ENCODE assay signal across 15 cellular contexts in genomic region chr11:1306186-1307162, GRCh38. TPM values are rescaled to one million over a fixed set of nuclear protein-coding genes. Genes with fewer than 3 reads are reported as not detected.
A peak's percentile ranks its signal among the peaks of the same experiment; 100 is the strongest.
DNase-seq lines count a peak whose midpoint lies in the region; ATAC-seq and TF ChIP-seq lines count a peak whose summit lies in the region.
"Had no signal": no experiment of that assay in that cellular context is flagged by ENCODE, and none has a peak within 500 bp of the region (broad histone marks: within the 10 kb centered on the region; RNA-seq: fewer than 3 reads in every experiment).

No MANE protein-coding gene starts in this region.

- H3K27ac Mint-ChIP-seq in CD4-positive, alpha-beta T cell: peak overlapping the region; percentile 84
- H3K27ac Mint-ChIP-seq in nephron progenitor cell: peak overlapping the region; percentile 19
- no peak overlapping the region for H3K27ac Mint-ChIP-seq in WTC11

- H3K9ac ChIP-seq in OCI-LY1 (ENCODE audit: low read length) (peak overlapping the region; percentile 40; the same call in 1 of the 2 replicates), endocrine pancreas (ENCODE audit: control insufficient read depth, insufficient read depth, low read length) (peak overlapping the region; percentile 2)
- H3K9ac ChIP-seq: KMS-11 had no signal

- H3K27me3 Mint-ChIP-seq in CD4-positive, alpha-beta T cell: no peaks in the 10 kb centered on the region
- H3K27me3 Mint-ChIP-seq in nephron progenitor cell (ENCODE audit: low read depth, poor library complexity) (peaks cover 8% of the 10 kb centered on the region), WTC11 (ENCODE audit: low read depth) (peaks cover 11% of the 10 kb centered on the region)

- H3K9me3 ChIP-seq in CD4-positive, alpha-beta T cell (ENCODE audit: control insufficient read depth, low read length): no peaks in the 10 kb centered on the region
- H3K9me3 ChIP-seq in OCI-LY1 (ENCODE audit: low read length) (no peaks in the 10 kb centered on the region; the same call in 1 of the 2 replicates), endocrine pancreas (ENCODE audit: control insufficient read depth, low read length) (no peaks in the 10 kb centered on the region)

- H3K36me3 ChIP-seq in OCI-LY1 (ENCODE audit: insufficient read depth, low read length) (peaks cover 4% of the 10 kb centered on the region; the same call in 1 of the 2 replicates), endocrine pancreas (ENCODE audit: control insufficient read depth, insufficient read depth, low read length) (no peaks in the 10 kb centered on the region)

- no peaks in the 10 kb centered on the region for H3K9me2 ChIP-seq in OCI-LY1 (ENCODE audit: low read depth, low read length)

- H3K79me2 ChIP-seq in OCI-LY1 (ENCODE audit: insufficient read depth, low read length): no peaks in the 10 kb centered on the region; the same call in 1 of the 2 replicates

- no peaks in the 10 kb centered on the region for H3K9me3 Mint-ChIP-seq in CD4-positive, alpha-beta T cell
- peaks cover 13% of the 10 kb centered on the region for H3K9me3 Mint-ChIP-seq in nephron progenitor cell
- H3K9me3 Mint-ChIP-seq in WTC11: peaks cover 8% of the 10 kb centered on the region

- H3K4me3 ChIP-seq in OCI-LY1 (ENCODE audit: low read depth, low read length, poor library complexity, severe bottlenecking): peak overlapping the region; percentile 70
- no peak overlapping the region for H3K4me3 ChIP-seq in endocrine pancreas (ENCODE audit: control insufficient read depth, insufficient read depth, low read length)
- H3K4me3 ChIP-seq: lung had no signal

- peaks cover 5% of the 10 kb centered on the region for H3K36me3 Mint-ChIP-seq in CD4-positive, alpha-beta T cell (ENCODE audit: low read depth)
- peaks cover 11% of the 10 kb centered on the region for H3K36me3 Mint-ChIP-seq in nephron progenitor cell (ENCODE audit: low read depth)
- peaks cover 3% of the 10 kb centered on the region; the same call in 1 of the 2 replicates for H3K36me3 Mint-ChIP-seq in WTC11

- H3F3A ChIP-seq in OCI-LY1 (ENCODE audit: insufficient read depth, low read length): no peaks in the 10 kb centered on the region

- no peak for ATAC-seq in CD4-positive, alpha-beta T cell (ENCODE audit: poor library complexity)
- ATAC-seq in WTC11: no peak

- no peaks in the 10 kb centered on the region for H3K27me3 ChIP-seq in CD4-positive, alpha-beta T cell (ENCODE audit: control insufficient read depth, insufficient read depth, low read length)
- H3K27me3 ChIP-seq in OCI-LY1 (ENCODE audit: insufficient read depth, low read length) (no peaks in the 10 kb centered on the region), endocrine pancreas (ENCODE audit: control insufficient read depth, insufficient read depth, low read length) (no peaks in the 10 kb centered on the region)

- peak overlapping the region; percentile 48 for H3K4me3 Mint-ChIP-seq in CD4-positive, alpha-beta T cell
- peak overlapping the region; percentile 38 for H3K4me3 Mint-ChIP-seq in nephron progenitor cell
- no peak overlapping the region for H3K4me3 Mint-ChIP-seq in WTC11

- POLR2A ChIA-PET in CD4-positive, alpha-beta T cell (lab: Charles Lee): no interaction called here
- POLR2A ChIA-PET in HEK293T (lab: Yijun Ruan, JAX) (no interaction called here), WTC11 (lab: Charles Lee) (no interaction called here)

- no peaks in the 10 kb centered on the region for H4K20me1 ChIP-seq in OCI-LY1 (ENCODE audit: insufficient read depth, low read length)

- peaks cover 58% of the 10 kb centered on the region for H3K4me1 Mint-ChIP-seq in CD4-positive, alpha-beta T cell (ENCODE audit: low read depth)
- H3K4me1 Mint-ChIP-seq in nephron progenitor cell (peaks cover 63% of the 10 kb centered on the region), WTC11 (peaks cover 18% of the 10 kb centered on the region)

- H3K4me2 ChIP-seq in OCI-LY1 (ENCODE audit: low read length): peak overlapping the region; percentile 78
- H3K4me2 ChIP-seq: KMS-11 had no signal

- DNase-seq in CD4-positive, alpha-beta T cell: peak in 1 of 10 experiments; percentile 28
- DNase-seq in nephron progenitor cell (no peak), NCI-H774 (lab: John Stamatoyannopoulos, UW) (no peak), NOMO-1 treated with dmso at 0.1 percent for 144 hours (lab: John Stamatoyannopoulos, UW; ENCODE audit: unreplicated experiment) (no peak), HEK293T (ENCODE audit: extremely low spot score) (no peak), WTC11 (ENCODE audit: low spot score) (no peak)
- DNase-seq: activated CD4-positive, alpha-beta T cell treated with anti-CD3 and anti-CD28 coated beads for 48 hours; C1 segment of cervical spinal cord; GF-D8; NCI-H1694 treated with DMSO at 0.1 percent for 48 hours; stimulated activated naive CD4-positive, alpha-beta T cell treated with Interleukin-2 at 50 U/mL for 16 hours had no signal

- CTCF ChIA-PET in CD4-positive, alpha-beta T cell (lab: Charles Lee): interaction anchor here (1.3 kb wide), 1 partner anchor 268 kb away, joined by 5 read pairs; no protein-coding TSS in a partner anchor
- CTCF ChIA-PET in HEK293T (lab: Yijun Ruan, JAX): no interaction called here
- CTCF ChIA-PET in WTC11 (lab: Charles Lee): interaction anchor here (0.5 kb wide), 1 partner anchor 466 kb away, joined by 4 read pairs; no protein-coding TSS in a partner anchor

- H2AFZ ChIP-seq in OCI-LY1 (ENCODE audit: low read length): no peak overlapping the region

- TF ChIP-seq CTCF in CD4-positive, alpha-beta T cell (IDR thresholded peaks at IDR 0.05): no peak
- TF ChIP-seq CTCF in OCI-LY1 (IDR thresholded peaks at IDR 0.05; ENCODE audit: low read length) (no peak), nephron progenitor cell (IDR thresholded peaks at IDR 0.05) (no peak), WTC11 (IDR thresholded peaks at IDR 0.05) (no peak)

- intact Hi-C loops in CD4-positive, alpha-beta T cell (cut with DNase I, micrococcal nuclease): loop anchor here in 1 of 2 experiments (5.0 kb wide), 1 partner anchor 266 kb away; the partner anchor contains the start of gene DUSP8

- peaks cover 41% of the 10 kb centered on the region for H3K4me1 ChIP-seq in OCI-LY1 (ENCODE audit: insufficient read depth, low read length, severe bottlenecking)
- H3K4me1 ChIP-seq in endocrine pancreas (ENCODE audit: control insufficient read depth, insufficient read depth, low read length): no peaks in the 10 kb centered on the region

- H3K27ac ChIP-seq in CD4-positive, alpha-beta T cell (ENCODE audit: low read depth, low read length): no peak overlapping the region
- H3K27ac ChIP-seq in OCI-LY1 (ENCODE audit: low read depth, low read length, poor library complexity, severe bottlenecking): no peak overlapping the region
- H3K27ac ChIP-seq: KMS-11 had no signal

TF ChIP-seq in HEK293T, 16 proteins besides CTCF, POLR2A, EP300 and RAD21:
- TF ChIP-seq SP1 (IDR thresholded peaks at IDR 0.05): no peak
- TF ChIP-seq ELF4 (IDR thresholded peaks at IDR 0.05): no peak
- TF ChIP-seq FOXA1 (IDR thresholded peaks at IDR 0.05): no peak
- no peak for TF ChIP-seq LEF1 (IDR thresholded peaks at IDR 0.05; ENCODE audit: borderline replicate concordance)
- TF ChIP-seq L3MBTL2 (conservative IDR thresholded peaks at IDR 0.05): no peak
- TF ChIP-seq PKNOX1 (IDR thresholded peaks at IDR 0.05): no peak
- TF ChIP-seq ZNF384 (IDR thresholded peaks at IDR 0.05): no peak
- TF ChIP-seq CTBP1 (IDR thresholded peaks at IDR 0.05; ENCODE audit: borderline replicate concordance): no peak
- TF ChIP-seq HDGF (IDR thresholded peaks at IDR 0.05; ENCODE audit: borderline replicate concordance): no peak
- no peak for TF ChIP-seq BHLHE40 (IDR thresholded peaks at IDR 0.05; ENCODE audit: borderline replicate concordance)

TF ChIP-seq in WTC11, 78 proteins besides CTCF, POLR2A, EP300 and RAD21 (continues in another document):
- TF ChIP-seq, protein P1, sequence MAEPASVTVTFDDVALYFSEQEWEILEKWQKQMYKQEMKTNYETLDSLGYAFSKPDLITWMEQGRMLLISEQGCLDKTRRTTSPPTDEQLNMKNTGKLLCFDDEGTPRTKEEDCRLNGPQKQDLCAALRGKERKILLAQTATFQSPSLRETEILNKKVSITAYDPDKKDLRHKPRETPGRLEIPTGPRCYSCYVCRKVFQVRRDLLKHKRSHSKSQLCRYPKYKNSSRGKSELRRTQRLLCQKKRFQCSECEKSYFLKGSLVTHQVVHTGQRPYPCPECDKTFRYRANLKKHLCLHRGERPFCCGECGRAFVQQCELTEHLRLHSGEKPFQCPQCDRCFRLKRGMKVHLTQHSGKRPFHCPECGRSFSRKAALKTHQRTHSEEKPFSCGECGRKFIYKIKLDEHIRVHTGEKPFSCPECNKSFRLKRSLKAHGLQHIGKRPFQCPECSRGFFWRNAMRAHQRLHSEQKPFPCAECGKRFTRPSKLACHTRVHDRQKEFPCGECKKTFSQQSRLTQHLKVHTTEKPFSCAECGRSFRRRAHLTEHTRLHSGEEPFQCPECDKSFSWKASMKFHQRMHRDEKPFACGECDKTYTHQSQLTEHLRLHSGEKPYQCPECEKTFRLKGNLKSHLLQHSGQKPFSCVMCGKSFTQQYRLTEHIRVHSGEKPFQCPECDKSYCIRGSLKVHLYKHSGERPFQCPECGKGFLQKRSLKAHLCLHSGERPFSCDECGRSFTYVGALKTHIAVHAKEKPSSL (CRISPR knock-in tag; conservative IDR thresholded peaks at IDR 0.05): no peak
- no peak for TF ChIP-seq ZNF263 (CRISPR knock-in tag; IDR thresholded peaks at IDR 0.05; ENCODE audit: low read depth)
- TF ChIP-seq CREM (CRISPR knock-in tag; IDR thresholded peaks at IDR 0.05): no peak
- TF ChIP-seq NR2C2 (CRISPR knock-in tag; IDR thresholded peaks at IDR 0.05): no peak
- TF ChIP-seq FOXP4 (CRISPR knock-in tag; IDR thresholded peaks at IDR 0.05): no peak
- TF ChIP-seq KAT7 (CRISPR knock-in tag; IDR thresholded peaks at IDR 0.05; ENCODE audit: borderline replicate concordance): no peak
- TF ChIP-seq SP1 (CRISPR knock-in tag; conservative IDR thresholded peaks at IDR 0.05): no peak
- no peak for TF ChIP-seq RELA (CRISPR knock-in tag; IDR thresholded peaks at IDR 0.05; ENCODE audit: borderline replicate concordance)
- TF ChIP-seq CBFB (CRISPR knock-in tag; IDR thresholded peaks at IDR 0.05; ENCODE audit: low read depth): no peak

RNA-seq across cellular contexts. Expression of gene TOLLIP, which starts 3.0 kb away (rescaled TPM):
- 10 to 100 TPM; 38.9 to 41.0 TPM for total RNA-seq in CD4-positive, alpha-beta T cell
- 25.8 to 32.3 TPM (median 31.6 TPM) in 3 replicates for total RNA-seq in WTC11 (2021)
